In genomic region chr15:99452728-99453643, GRCh38 we compare ENCODE assay signal across 9 cellular contexts.
DNase-seq lines count a peak whose midpoint lies in the region; ATAC-seq, FAIRE-seq and TF ChIP-seq lines count a peak whose summit lies in the region.
"Had no signal": no experiment of that assay in that cellular context is flagged by ENCODE, and none has a peak within 500 bp of the region (broad histone marks: within the 10 kb centered on the region; RNA-seq: fewer than 3 reads in every experiment).

No MANE protein-coding gene starts in this region.

- ATAC-seq in GM19455 (IDR thresholded peaks at IDR 0.05; ENCODE audit: unreplicated experiment) = peak; percentile 80
- ATAC-seq in HG03469 (IDR thresholded peaks at IDR 0.05; ENCODE audit: unreplicated experiment) = peak; percentile 69
- ATAC-seq in K562 = no peak
- ATAC-seq in aorta (ENCODE audit: low FRiP score) = peak; percentile 62
- ATAC-seq: stimulated activated naive CD8-positive, alpha-beta T cell treated with anti-CD3 and anti-CD28 coated beads, Interleukin-15, amount 100 ng/mL, for 72 hours had no signal

- H3K4me2 ChIP-seq in K562 (ENCODE audit: insufficient read depth, low read length) = no peak overlapping the region
- H3K4me2 ChIP-seq in mesenchymal stem cell (ENCODE audit: low read length, poor library complexity, severe bottlenecking) = no peak overlapping the region

- CTCF ChIA-PET in K562 (lab: Yijun Ruan, JAX; ENCODE audit: low intra/inter-chr PET ratio) = no interaction called here

- no peaks in the 10 kb centered on the region for H3K79me2 ChIP-seq in K562 (ENCODE audit: control insufficient read depth, insufficient read depth, low read length)

- H3K9ac ChIP-seq in K562 (ENCODE audit: insufficient read depth in 1 of 2, low read depth in 2 of 2, low read length in 2 of 2) = peak overlapping the region in 1 of 2 experiments; percentile 17; a peak in 1 of 4 replicates
- H3K9ac ChIP-seq in mesenchymal stem cell (ENCODE audit: low read length) = no peak overlapping the region

- peak overlapping the region; percentile 74 for H2BK120ac ChIP-seq in mesenchymal stem cell (ENCODE audit: low read depth, low read length)

- TF ChIP-seq RAD21 in K562 (CRISPR knock-in tag; conservative IDR thresholded peaks at IDR 0.05 in 1 of 2, IDR thresholded peaks at IDR 0.05 in 1 of 2) = no peak

- peak overlapping the region in 1 of 2 experiments; percentile 66 for H3K14ac ChIP-seq in mesenchymal stem cell (ENCODE audit: low read length in 2 of 2)

- peak overlapping the region; percentile 64 to 100 for H2BK12ac ChIP-seq in mesenchymal stem cell (ENCODE audit: low read length in 2 of 2)

- in situ Hi-C loops in K562 (cut with MboI) = no loop called here

- BruUV-seq in K562 (replicated peaks; lab: Mats Ljungman, UMichigan) = no TSS peak

- no peaks in the 10 kb centered on the region for H3K79me1 ChIP-seq in mesenchymal stem cell (replicated peaks; ENCODE audit: low read length, poor library complexity, severe bottlenecking)

- H2AFZ ChIP-seq in K562 (ENCODE audit: low read depth, low read length) (no peak overlapping the region; the same call in 1 of the 2 replicates), mesenchymal stem cell (ENCODE audit: low read depth, low read length) (peak overlapping the region; percentile 19)

- TF ChIP-seq EP300 in K562 (IDR thresholded peaks at IDR 0.05; ENCODE audit: low read length) = no peak

- H3K4me1 ChIP-seq in K562 (replicated peaks in 1 of 2; ENCODE audit: control insufficient read depth in 2 of 2, insufficient read depth in 2 of 2, low read length in 2 of 2) (peaks cover 0 to 7% of the 10 kb centered on the region in 2 experiments; a peak in 3 of 5 replicates), mesenchymal stem cell (ENCODE audit: control insufficient read depth, insufficient read depth, low read depth, low read length) (peaks cover 26% of the 10 kb centered on the region), aorta (ENCODE audit: control insufficient read depth in 1 of 2, insufficient read depth in 2 of 2, low read length in 2 of 2) (peaks cover 0 to 5% of the 10 kb centered on the region in 2 donors)

- 2% methylated on average over 23 of the region's 24 CpGs for WGBS in K562 (ENCODE audit: insufficient coverage, low coverage, missing lambda C conversion rate)
- 86% methylated on average over 23 of the region's 24 CpGs for WGBS in mesenchymal stem cell
- 48 to 57% methylated on average over 24 of the region's 24 CpGs for WGBS in aorta, 2 donors

- no peak overlapping the region for H3K27ac ChIP-seq in K562 (ENCODE audit: extremely low read depth, low read depth, low read length)
- H3K27ac ChIP-seq in mesenchymal stem cell (ENCODE audit: low read length, poor library complexity, severe bottlenecking) = no peak overlapping the region
- peak overlapping the region; percentile 45 to 95 for H3K27ac ChIP-seq in aorta (ENCODE audit: low read depth in 1 of 2, low read length in 2 of 2)

- TF ChIP-seq POLR2A in K562 (conservative IDR thresholded peaks at IDR 0.05) = no peak

- peak overlapping the region; percentile 73 for H4K8ac ChIP-seq in mesenchymal stem cell (ENCODE audit: low read length)

- TF ChIP-seq CTCF in K562 (IDR thresholded peaks at IDR 0.05 in 2 of 3, conservative IDR thresholded peaks at IDR 0.05 in 1 of 3; ENCODE audit: insufficient read depth in 2 of 3, low read depth in 1 of 3, low read length in 3 of 3) = no peak

- H3K9me3 ChIP-seq in K562 (replicated peaks; ENCODE audit: control insufficient read depth, insufficient read depth, low read depth, low read length) (no peaks in the 10 kb centered on the region), mesenchymal stem cell (ENCODE audit: control insufficient read depth, low read length) (no peaks in the 10 kb centered on the region), aorta (ENCODE audit: control insufficient read depth, low read length) (no peaks in the 10 kb centered on the region)

- FAIRE-seq in K562 (lab: Jason Lieb, UNC) = no peak

- no peaks in the 10 kb centered on the region for H3K36me3 ChIP-seq in K562 (ENCODE audit: control insufficient read depth, insufficient read depth, low read length)
- H3K36me3 ChIP-seq in mesenchymal stem cell (ENCODE audit: control insufficient read depth in 1 of 2, insufficient read depth in 2 of 2, low read depth in 1 of 2, low read length in 2 of 2) = no peaks in the 10 kb centered on the region
- no peaks in the 10 kb centered on the region for H3K36me3 ChIP-seq in aorta (ENCODE audit: control insufficient read depth in 1 of 2, insufficient read depth in 2 of 2, low read length in 1 of 2)

- no peak overlapping the region for H2BK5ac ChIP-seq in mesenchymal stem cell (ENCODE audit: low read depth, low read length, poor library complexity, severe bottlenecking)

- DNase-seq in EL = peak; percentile 36
- DNase-seq in K562 (ENCODE audit: extremely low read depth in 1 of 4, low spot score in 3 of 4) = no peak
- peak; percentile 33 for DNase-seq in mesenchymal stem cell
- peak; percentile 93 to 97 for DNase-seq in aorta
- no peak for DNase-seq in OCI-M2 (lab: John Stamatoyannopoulos, UW; ENCODE audit: unreplicated experiment)
- DNase-seq in T1000 (lab: John Stamatoyannopoulos, UW) = no peak

- H3K4me3 ChIP-seq in K562 = no peak overlapping the region
- no peak overlapping the region for H3K4me3 ChIP-seq in mesenchymal stem cell (ENCODE audit: insufficient read depth in 1 of 2, low read depth in 1 of 2, low read length in 2 of 2)
- no peak overlapping the region for H3K4me3 ChIP-seq in aorta (ENCODE audit: low read length in 2 of 2)

- H4K20me1 ChIP-seq in K562 (replicated peaks; ENCODE audit: control insufficient read depth, insufficient read depth, low read length) = peaks cover 4% of the 10 kb centered on the region; the same call in 1 of the 2 replicates

- intact Hi-C loops in K562 (cut with micrococcal nuclease) (no loop called here), aorta (cut with DNase I) (loop anchor here (5.0 to 10.0 kb wide), 2 partner anchors 112 to 114 kb away; partner anchors contain the start of gene MEF2A (in 2 of the 2))

- H2AK5ac ChIP-seq in mesenchymal stem cell (ENCODE audit: low read length, severe bottlenecking) = peak overlapping the region; percentile 76

- H2BK15ac ChIP-seq in mesenchymal stem cell (ENCODE audit: low read depth, poor library complexity, severe bottlenecking) = peak overlapping the region; percentile 98

- peak overlapping the region in 1 of 2 experiments; percentile 88 for H3K4ac ChIP-seq in mesenchymal stem cell (ENCODE audit: low read depth in 1 of 2, low read length in 2 of 2)

- POLR2A ChIA-PET in K562 (lab: Yijun Ruan, JAX) = no interaction called here

- H3K18ac ChIP-seq in mesenchymal stem cell (ENCODE audit: low read depth in 1 of 2, low read length in 2 of 2) = peak overlapping the region; percentile 21 to 54

- peak overlapping the region in 1 of 2 experiments; percentile 15 for H3K23ac ChIP-seq in mesenchymal stem cell (ENCODE audit: low read length in 2 of 2)

- H3K9me1 ChIP-seq in K562 (ENCODE audit: control insufficient read depth, insufficient read depth, low read length) = no peaks in the 10 kb centered on the region

- peaks cover 31 to 65% of the 10 kb centered on the region in 2 experiments; a peak in 4 of 5 replicates for H3K27me3 ChIP-seq in K562 (ENCODE audit: control insufficient read depth in 2 of 2, insufficient read depth in 2 of 2, low read length in 2 of 2)
- no peaks in the 10 kb centered on the region for H3K27me3 ChIP-seq in mesenchymal stem cell (ENCODE audit: control insufficient read depth in 1 of 2, insufficient read depth in 1 of 2, low read length in 2 of 2)
- H3K27me3 ChIP-seq in aorta (ENCODE audit: control insufficient read depth in 1 of 2, insufficient read depth in 2 of 2, low read length in 1 of 2) = no peaks in the 10 kb centered on the region

- peak overlapping the region; percentile 55 for H4K91ac ChIP-seq in mesenchymal stem cell (ENCODE audit: low read length)

TF ChIP-seq in K562, 482 proteins besides CTCF, POLR2A, EP300 and RAD21:
- TF ChIP-seq SPI1 (IDR thresholded peaks at IDR 0.05; ENCODE audit: borderline replicate concordance, low read depth, low read length) = peak; percentile 19; the same call in 1 of the 2 replicates
- no peak for TF ChIP-seq RHOXF2B (CRISPR knock-in tag; conservative IDR thresholded peaks at IDR 0.05)
TF ChIP-seq in K562: peak in this region for 1.

Comparison
In these comparisons a context has a peak if more than half of its experiments do, and no peak if none do; other contexts are left out.
1. DNase-seq: peak in EL (single experiment), mesenchymal stem cell (single experiment) and aorta (2 of 2); none in K562 (0 of 4), OCI-M2 (single experiment) and T1000 (single experiment).
2. H3K27ac ChIP-seq: peak in aorta (2 of 2); none in K562 (single experiment) and mesenchymal stem cell (single experiment).